In the genomic region with DNA sequence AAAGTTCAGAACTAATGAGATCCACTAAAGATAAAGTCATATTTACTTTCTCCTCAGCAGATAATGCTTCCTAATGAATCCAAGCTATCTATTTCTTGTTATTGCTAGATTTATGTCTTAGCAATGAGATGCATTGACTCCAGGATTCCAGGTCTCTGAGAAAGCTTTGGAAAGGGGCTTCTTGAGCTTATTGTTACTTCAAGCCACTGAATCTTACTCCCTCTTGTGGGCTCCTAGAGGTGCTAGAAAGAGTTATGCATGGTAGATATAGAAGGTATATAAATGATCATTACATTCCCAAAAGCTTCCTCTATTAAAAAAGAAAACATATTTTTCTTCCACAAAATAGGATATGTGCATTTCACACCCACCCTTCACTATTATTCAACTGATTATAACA, we compare ENCODE assay signal across 18 cellular contexts.
A peak's percentile ranks its signal among the peaks of the same experiment; 100 is the strongest.
DNase-seq lines count a peak whose midpoint lies in the region; ATAC-seq, FAIRE-seq and TF ChIP-seq lines count a peak whose summit lies in the region.
"Had no signal": no experiment of that assay in that cellular context is flagged by ENCODE, and none has a peak within 500 bp of the region (broad histone marks: within the 10 kb centered on the region; RNA-seq: fewer than 3 reads in every experiment).

No MANE protein-coding gene starts in this region.

- no peak for TF ChIP-seq EP300 in HepG2 (IDR thresholded peaks at IDR 0.05; ENCODE audit: low read depth in 2 of 2, low read length in 2 of 2)
- no peak for TF ChIP-seq EP300 in HepG2 (CRISPR knock-in tag; IDR thresholded peaks at IDR 0.05; ENCODE audit: borderline replicate concordance)

- CTCF ChIA-PET in A673 (lab: Charles Lee), result no interaction called here
- CTCF ChIA-PET in HepG2 (lab: Yijun Ruan, JAX; ENCODE audit: low intra/inter-chr PET ratio, low total read pairs), result no interaction called here

- H3K27ac ChIP-seq in A673 (ENCODE audit: low read depth, low read length, poor library complexity, severe bottlenecking), result no peak overlapping the region
- H3K27ac ChIP-seq in hepatocyte, result no peak overlapping the region
- H3K27ac ChIP-seq in HepG2 (ENCODE audit: extremely low read length, insufficient read depth, low read length), result no peak overlapping the region
- H3K27ac ChIP-seq: adrenal gland, prostate gland, WERI-Rb-1 had no signal

- H3K36me3 ChIP-seq in A673 (ENCODE audit: insufficient read depth, low read length, poor library complexity, severe bottlenecking) (no peaks in the 10 kb centered on the region), hepatocyte (replicated peaks; ENCODE audit: insufficient read depth, low read depth) (no peaks in the 10 kb centered on the region), HepG2 (replicated peaks in 1 of 2; ENCODE audit: control insufficient read depth in 1 of 2, insufficient read depth in 2 of 2, low read length in 2 of 2) (no peaks in the 10 kb centered on the region)
- H3K36me3 ChIP-seq: adrenal gland, prostate gland, WERI-Rb-1 had no signal

- H3K4me2 ChIP-seq in hepatocyte (no peak overlapping the region), HepG2 (ENCODE audit: low read depth, low read length) (no peak overlapping the region)

- no peak overlapping the region for H3K4me3 ChIP-seq in A673 (ENCODE audit: low read depth, low read length, poor library complexity, severe bottlenecking)
- no peak overlapping the region for H3K4me3 ChIP-seq in astrocyte of the cerebellum (ENCODE audit: low read depth, low read length)
- H3K4me3 ChIP-seq in hepatocyte, result no peak overlapping the region
- H3K4me3 ChIP-seq in HepG2 (replicated peaks in 1 of 3; ENCODE audit: insufficient read depth in 1 of 3, low read depth in 2 of 3, low read length in 3 of 3), result no peak overlapping the region
- H3K4me3 ChIP-seq: adrenal gland, K562, prostate gland had no signal

- no peak overlapping the region for H2AFZ ChIP-seq in hepatocyte
- H2AFZ ChIP-seq in HepG2 (ENCODE audit: low read length), result no peak overlapping the region

- no peaks in the 10 kb centered on the region for H3K9me2 ChIP-seq in hepatocyte (replicated peaks; ENCODE audit: insufficient read depth)

- intact Hi-C loops in A673 (cut with micrococcal nuclease; ENCODE audit: unreplicated experiment), result no loop called here
- intact Hi-C loops in HepG2 (cut with micrococcal nuclease; ENCODE audit: unreplicated experiment), result loop anchor here (1.0 kb wide), 1 partner anchor 13 kb away; no protein-coding TSS in a partner anchor

- H3K79me2 ChIP-seq in hepatocyte, result no peaks in the 10 kb centered on the region
- no peaks in the 10 kb centered on the region for H3K79me2 ChIP-seq in HepG2 (ENCODE audit: insufficient read depth, low read length)

- in situ Hi-C loops in astrocyte of the cerebellum (cut with HindIII; ENCODE audit: low sequenced_read_pairs), result no loop called here
- in situ Hi-C loops in HepG2 (cut with HindIII; ENCODE audit: extremely low pct_ligation_motif_present, low pct_unique_long_range_greater_than_20kb), result no loop called here

- POLR2A ChIA-PET in A673 (lab: Charles Lee; ENCODE audit: low non-redundant PET), result no interaction called here
- POLR2A ChIA-PET in HepG2 (lab: Yijun Ruan, JAX), result no interaction called here

- FAIRE-seq in HepG2 (lab: Jason Lieb, UNC), result no peak
- FAIRE-seq: K562 had no signal

- no peak for TF ChIP-seq RAD21 in HepG2 (CRISPR knock-in tag; IDR thresholded peaks at IDR 0.05)

- H3K4me1 ChIP-seq in A673 (ENCODE audit: insufficient read depth, low read length, poor library complexity, severe bottlenecking) (no peaks in the 10 kb centered on the region), hepatocyte (ENCODE audit: insufficient read depth) (no peaks in the 10 kb centered on the region), HepG2 (ENCODE audit: insufficient read depth, low read length) (no peaks in the 10 kb centered on the region)
- H3K4me1 ChIP-seq: adrenal gland, prostate gland had no signal

- TF ChIP-seq POLR2A in HepG2 (IDR thresholded peaks at IDR 0.05; ENCODE audit: insufficient read depth in 1 of 2, low read depth in 2 of 2, low read length in 2 of 2), result no peak

- no peak overlapping the region for H3K9ac ChIP-seq in HepG2 (ENCODE audit: insufficient read depth, low read depth, low read length)

- BruUV-seq in A673 (replicated peaks; lab: Mats Ljungman, UMichigan) (no TSS peak), HepG2 (replicated peaks; lab: Mats Ljungman, UMichigan) (no TSS peak)

- H4K20me1 ChIP-seq in hepatocyte (ENCODE audit: insufficient read depth, poor library complexity, severe bottlenecking), result no peaks in the 10 kb centered on the region
- H4K20me1 ChIP-seq in HepG2 (ENCODE audit: insufficient read depth, low read length), result no peaks in the 10 kb centered on the region

- H3K9me3 ChIP-seq in A673 (ENCODE audit: low read depth, low read length, poor library complexity, severe bottlenecking) (no peaks in the 10 kb centered on the region), hepatocyte (ENCODE audit: low read depth) (no peaks in the 10 kb centered on the region), HepG2 (ENCODE audit: low read length) (peaks cover 91% of the 10 kb centered on the region)
- H3K9me3 ChIP-seq: adrenal gland, prostate gland had no signal

- TF ChIP-seq CTCF in A673 (conservative IDR thresholded peaks at IDR 0.05; ENCODE audit: low read depth, low read length) (no peak), astrocyte of the cerebellum (IDR thresholded peaks at IDR 0.05; ENCODE audit: low read depth, low read length, missing control alignments) (peak; percentile 38), hepatocyte (IDR thresholded peaks at IDR 0.05; ENCODE audit: poor library complexity) (peak; percentile 37), HepG2 (CRISPR knock-in tag; IDR thresholded peaks at IDR 0.05) (no peak)

- H3K27me3 ChIP-seq in A673 (replicated peaks; ENCODE audit: insufficient read depth, low read depth, low read length, poor library complexity), result no peaks in the 10 kb centered on the region
- no peaks in the 10 kb centered on the region for H3K27me3 ChIP-seq in hepatocyte
- H3K27me3 ChIP-seq in HepG2 (ENCODE audit: control insufficient read depth in 1 of 2, insufficient read depth in 2 of 2, low read length in 2 of 2), result no peaks in the 10 kb centered on the region
- H3K27me3 ChIP-seq: adrenal gland had no signal

- DNase-seq in A673 (ENCODE audit: low spot score), result peak; percentile 6
- DNase-seq in H4 (ENCODE audit: low spot score), result peak; percentile 13
- no peak for DNase-seq in astrocyte of the cerebellum (ENCODE audit: low read depth)
- no peak for DNase-seq in hepatocyte (ENCODE audit: low spot score)
- DNase-seq in HepG2 (ENCODE audit: low spot score), result no peak
- DNase-seq in KG1 (lab: John Stamatoyannopoulos, UW), result no peak
- DNase-seq in stimulated activated CD4-positive, alpha-beta T cell treated with anti-CD3 and anti-CD28 coated beads, Interleukin-2, amount 100 ng/mL, for 24 hours, result no peak
- DNase-seq: activated T-cell treated with anti-CD3 and anti-CD28 coated beads for 4 hours; adrenal gland; CD4-positive, CD25-positive, alpha-beta regulatory T cell; effector CD4-positive, alpha-beta T cell; hypothalamus; NCI-H187 treated with DMSO at 0.1 percent for 48 hours; stimulated activated CD4-positive, alpha-beta T cell treated with anti-CD3 and anti-CD28 coated beads, Interleukin-4, amount 100 ng/mL, for 24 hours; WERI-Rb-1 had no signal

- no peak for ATAC-seq in HepG2
- ATAC-seq in HG03196 (IDR thresholded peaks at IDR 0.05; ENCODE audit: unreplicated experiment), result no peak
- ATAC-seq: K562 had no signal

TF ChIP-seq in HepG2, 621 proteins besides CTCF, POLR2A, EP300 and RAD21:
- TF ChIP-seq TEAD3 (CRISPR knock-in tag; optimal IDR thresholded peaks at IDR 0.05; ENCODE audit: borderline replicate concordance) (no peak), ZNF644 (CRISPR knock-in tag; IDR thresholded peaks at IDR 0.05; ENCODE audit: low read depth) (no peak)
- TF ChIP-seq, protein P1, sequence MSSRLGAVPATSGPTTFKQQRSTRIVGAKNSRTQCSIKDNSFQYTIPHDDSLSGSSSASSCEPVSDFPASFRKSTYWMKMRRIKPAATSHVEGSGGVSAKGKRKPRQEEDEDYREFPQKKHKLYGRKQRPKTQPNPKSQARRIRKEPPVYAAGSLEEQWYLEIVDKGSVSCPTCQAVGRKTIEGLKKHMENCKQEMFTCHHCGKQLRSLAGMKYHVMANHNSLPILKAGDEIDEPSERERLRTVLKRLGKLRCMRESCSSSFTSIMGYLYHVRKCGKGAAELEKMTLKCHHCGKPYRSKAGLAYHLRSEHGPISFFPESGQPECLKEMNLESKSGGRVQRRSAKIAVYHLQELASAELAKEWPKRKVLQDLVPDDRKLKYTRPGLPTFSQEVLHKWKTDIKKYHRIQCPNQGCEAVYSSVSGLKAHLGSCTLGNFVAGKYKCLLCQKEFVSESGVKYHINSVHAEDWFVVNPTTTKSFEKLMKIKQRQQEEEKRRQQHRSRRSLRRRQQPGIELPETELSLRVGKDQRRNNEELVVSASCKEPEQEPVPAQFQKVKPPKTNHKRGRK (CRISPR knock-in tag; IDR thresholded peaks at IDR 0.05), result no peak

Comparison
In these comparisons a context has a peak if more than half of its experiments do, and no peak if none do; other contexts are left out.
1. DNase-seq: peak in A673 (single experiment) and H4 (single experiment); none in astrocyte of the cerebellum (single experiment), hepatocyte (single experiment), HepG2 (single experiment), KG1 (single experiment) and stimulated activated CD4-positive, alpha-beta T cell treated with anti-CD3 and anti-CD28 coated beads, Interleukin-2, amount 100 ng/mL, for 24 hours (0 of 2).
2. CTCF ChIP-seq: peak in astrocyte of the cerebellum (single experiment) and hepatocyte (single experiment); none in A673 (single experiment) and HepG2 (single experiment).